ENCODE assay signal across 8 cellular contexts in the genomic region with DNA sequence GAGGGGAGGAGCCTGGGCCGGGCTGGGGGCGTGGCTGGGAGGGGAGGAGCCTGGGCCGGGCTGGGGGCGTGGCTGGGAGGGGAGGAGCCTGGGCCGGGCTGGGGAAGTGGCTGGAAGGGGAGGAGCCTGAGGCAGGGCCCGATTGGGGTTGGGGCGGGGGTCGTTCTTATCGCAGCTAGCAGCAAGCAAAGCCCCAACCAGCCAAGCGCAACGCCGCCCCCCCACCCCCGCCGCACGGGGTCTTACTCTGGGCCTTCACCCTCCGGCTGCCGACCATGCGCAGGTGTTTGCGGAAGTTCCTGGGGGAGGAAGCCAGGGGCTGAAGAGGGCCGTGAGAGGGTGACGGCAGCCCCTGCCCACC. TPM values are rescaled to one million over a fixed set of nuclear protein-coding genes. Genes with fewer than 3 reads are reported as not detected.
A peak's percentile ranks its signal among the peaks of the same experiment; 100 is the strongest.
DNase-seq lines count a peak whose midpoint lies in the region; ATAC-seq and TF ChIP-seq lines count a peak whose summit lies in the region.

No MANE protein-coding gene starts in this region.

- peak overlapping the region; percentile 99 for H3K4me2 ChIP-seq in BLaER1

- H3K9ac ChIP-seq in BLaER1 (peak overlapping the region; percentile 57; the same call in 1 of the 2 replicates), HUES48 (ENCODE audit: low read depth, low read length) (no peak overlapping the region)

- H3K27ac ChIP-seq in BLaER1 = peak overlapping the region; percentile 5
- H3K27ac ChIP-seq in HUES48 (ENCODE audit: low read depth, low read length) = no peak overlapping the region
- peak overlapping the region in 3 of 5 donors; percentile 43 to 86 (median 63) for H3K27ac ChIP-seq in adrenal gland

- no peak for TF ChIP-seq CTCF in adrenal gland (IDR thresholded peaks at IDR 0.05)

- peak overlapping the region; percentile 51 to 75 (median 72) for H3K4me3 Mint-ChIP-seq in immature natural killer cell

- H3K27me3 Mint-ChIP-seq in immature natural killer cell (ENCODE audit: low read depth in 3 of 3) = peaks cover 5 to 11% (median 7%) of the 10 kb centered on the region in 3 donors

- peak overlapping the region in 1 of 6 donors; percentile 80 for H3K27ac Mint-ChIP-seq in immature natural killer cell

- H3K4me1 ChIP-seq in BLaER1 (peaks cover 87% of the 10 kb centered on the region), HUES48 (ENCODE audit: control insufficient read depth, insufficient read depth, low read length) (no peaks in the 10 kb centered on the region; the same call in 1 of the 2 replicates), adrenal gland (replicated peaks in 1 of 2) (peaks cover 19 to 22% of the 10 kb centered on the region in 2 donors)

- no peaks in the 10 kb centered on the region for H3K36me3 Mint-ChIP-seq in immature natural killer cell

- DNase-seq in adrenal gland (peak in 6 of 7 donors; percentile 44 to 81 (median 72)), immature natural killer cell (no peak), HT-29 (ENCODE audit: low spot score) (no peak)
- peak in 2 of 3 donors; percentile 29 to 61 for DNase-seq in stimulated activated CD4-positive, alpha-beta T cell treated with anti-CD3 and anti-CD28 coated beads, TNF-alpha, amount 100 ng/mL, for 48 hours (ENCODE audit: low read depth in 3 of 3)

- H3K4me3 ChIP-seq in BLaER1 (peak overlapping the region; percentile 59), HUES48 (ENCODE audit: low read depth, low read length) (peak overlapping the region; percentile 49; the same call in 1 of the 2 replicates), adrenal gland (peak overlapping the region in 2 of 4 donors; percentile 34 to 54)

- no peaks in the 10 kb centered on the region for H3K9me3 ChIP-seq in BLaER1
- H3K9me3 ChIP-seq in HUES48 (ENCODE audit: control insufficient read depth, insufficient read depth, low read length) = no peaks in the 10 kb centered on the region
- H3K9me3 ChIP-seq in adrenal gland (replicated peaks in 1 of 3) = no peaks in the 10 kb centered on the region

- no peaks in the 10 kb centered on the region for H3K27me3 ChIP-seq in BLaER1
- no peaks in the 10 kb centered on the region for H3K27me3 ChIP-seq in HUES48 (ENCODE audit: control insufficient read depth, insufficient read depth, low read length)
- no peaks in the 10 kb centered on the region for H3K27me3 ChIP-seq in adrenal gland

- peaks cover 48% of the 10 kb centered on the region for H3K36me3 ChIP-seq in BLaER1
- H3K36me3 ChIP-seq in HUES48 (ENCODE audit: control insufficient read depth, insufficient read depth, low read length) = peaks cover 35% of the 10 kb centered on the region
- peaks cover 0 to 12% of the 10 kb centered on the region in 2 donors for H3K36me3 ChIP-seq in adrenal gland (replicated peaks in 1 of 2)

- WGBS in adrenal gland, 4 donors = 13 to 26% (median 16%) methylated on average over 11 to 19 of the region's 21 CpGs; no CpG with 5 or more reads in 1 of the 4 donors

- intact Hi-C loops in adrenal gland (cut with DNase I) = no loop called here

- no peaks in the 10 kb centered on the region for H3K9me3 Mint-ChIP-seq in immature natural killer cell

- peaks cover 27 to 42% of the 10 kb centered on the region in 2 donors for H3K4me1 Mint-ChIP-seq in immature natural killer cell

- peaks cover 75% of the 10 kb centered on the region for H4K20me1 ChIP-seq in BLaER1

- ATAC-seq in HG03457 (IDR thresholded peaks at IDR 0.05; ENCODE audit: unreplicated experiment) (no peak), GM19023 (IDR thresholded peaks at IDR 0.05; ENCODE audit: unreplicated experiment) (no peak)

- TF ChIP-seq POLR2A in adrenal gland (IDR thresholded peaks at IDR 0.05) = no peak

RNA-seq across cellular contexts. Expression of a gene that starts 5.0 kb away (rescaled TPM):
- 10 to 100 TPM; 16.2 to 47.6 (median 25.6) TPM for total RNA-seq in adrenal gland
- polyA plus RNA-seq in adrenal gland = 100 to 1,000 TPM in 1 of 3 donors, 10 to 100 TPM in 2; 23.1 to 118 (median 39.7) TPM
- polyA plus RNA-seq in immature natural killer cell = 10 to 100 TPM in 1 of 3 donors, 1 to 10 TPM in 2; 9.4 to 14.3 (median 9.6) TPM
- 74.4 and 77.7 TPM in 2 replicates for total RNA-seq in HT-29 (2014; rRNA removed; shearing (Covaris generic))

RNA-seq across cellular contexts. Expression of a gene that starts 13.0 kb away (rescaled TPM):
- total RNA-seq in adrenal gland = under 1 TPM in 3 of 8 donors, not detected in 5; 0.14 to 0.20 (median 0.19) TPM
- polyA plus RNA-seq in adrenal gland (under 1 TPM in 2 of 3 donors, not detected in 1; 0.16 to 0.17 TPM), immature natural killer cell (not detected)
- 0.76 and 1.3 TPM in 2 replicates for total RNA-seq in HT-29 (2014; rRNA removed; shearing (Covaris generic))

RNA-seq across cellular contexts. Expression of a gene that starts 30.9 kb away (rescaled TPM):
- 10 to 100 TPM in 2 of 8 donors, 1 to 10 TPM in 6; 4.4 to 12.6 (median 9.3) TPM for total RNA-seq in adrenal gland
- 10 to 100 TPM in 2 of 3 donors, not detected in 1; 23.5 to 50.7 TPM for polyA plus RNA-seq in adrenal gland
- 1 to 10 TPM; 1.2 to 2.1 (median 1.4) TPM for polyA plus RNA-seq in immature natural killer cell
- 1.5 and 3.7 TPM in 2 replicates for total RNA-seq in HT-29 (2014; rRNA removed; shearing (Covaris generic))

RNA-seq across cellular contexts. Expression of a gene that starts 31.2 kb away (rescaled TPM):
- total RNA-seq in adrenal gland = 10 to 100 TPM in 7 of 8 donors, 1 to 10 TPM in 1; 8.5 to 38.6 (median 23.9) TPM
- 100 to 1,000 TPM in 1 of 3 donors, 10 to 100 TPM in 1, 1 to 10 TPM in 1; 1.2 to 111 (median 41.0) TPM for polyA plus RNA-seq in adrenal gland
- polyA plus RNA-seq in immature natural killer cell = 1 to 10 TPM; 1.6 to 6.3 (median 4.3) TPM
- 7.6 and 14.1 TPM in 2 replicates for total RNA-seq in HT-29 (2014; rRNA removed; shearing (Covaris generic))

Comparison
In these comparisons a context has a peak if more than half of its experiments do, and no peak if none do; other contexts are left out.
1. DNase-seq: peak in adrenal gland (6 of 7) and stimulated activated CD4-positive, alpha-beta T cell treated with anti-CD3 and anti-CD28 coated beads, TNF-alpha, amount 100 ng/mL, for 48 hours (2 of 3); none in immature natural killer cell (0 of 3) and HT-29 (single experiment).